Comparison of ENCODE assay signal across 11 cellular contexts in the genomic region with DNA sequence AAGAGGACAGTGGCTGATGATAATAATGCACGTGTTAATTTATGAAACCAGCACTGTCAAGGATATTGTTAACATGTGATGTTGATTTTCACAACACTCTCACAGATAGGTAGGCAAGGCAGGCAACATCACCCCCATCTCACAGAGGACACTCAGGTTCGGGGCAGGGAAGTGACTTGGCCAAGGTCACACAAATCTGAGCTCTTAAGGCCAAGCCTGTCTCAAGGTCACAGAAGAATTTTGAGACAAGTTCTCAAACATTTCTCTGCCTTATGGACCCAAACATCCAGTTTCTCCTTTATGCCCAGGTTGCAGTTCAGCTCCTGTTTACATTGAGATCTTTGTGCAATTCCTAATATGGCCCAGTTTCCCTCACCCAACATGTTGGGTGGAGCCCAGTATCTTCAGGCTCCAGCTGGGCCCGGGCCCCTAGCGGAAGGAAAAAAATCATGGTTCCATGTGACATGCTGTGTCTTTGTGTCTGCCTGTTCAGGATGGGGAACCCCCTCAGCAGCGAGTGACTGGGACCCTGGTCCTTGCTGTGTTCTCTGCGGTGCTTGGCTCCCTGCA. TPM values are rescaled to one million over a fixed set of nuclear protein-coding genes. Genes with fewer than 3 reads are reported as not detected.
DNase-seq lines count a peak whose midpoint lies in the region; ATAC-seq and TF ChIP-seq lines count a peak whose summit lies in the region.
"Had no signal": no experiment of that assay in that cellular context is flagged by ENCODE, and none has a peak within 500 bp of the region (broad histone marks: within the 10 kb centered on the region; RNA-seq: fewer than 3 reads in every experiment).

No MANE protein-coding gene starts in this region.

- H3K27ac ChIP-seq in HUES48 (ENCODE audit: low read depth, low read length) (no peak overlapping the region), caudate nucleus (ENCODE audit: low read depth, low read length) (no peak overlapping the region)

- H3K27me3 ChIP-seq in HUES48 (ENCODE audit: control insufficient read depth, insufficient read depth, low read length): peaks cover 19% of the 10 kb centered on the region

- peak; percentile 15 for DNase-seq in GM03348 (ENCODE audit: low spot score)
- no peak for DNase-seq in effector memory CD8-positive, alpha-beta T cell
- no peak for DNase-seq in neural crest cell (ENCODE audit: low read depth, low spot score)
- no peak for DNase-seq in caudate nucleus (lab: John Stamatoyannopoulos, UW)
- no peak for DNase-seq in DMS153 treated with DMSO at 0.1 percent for 48 hours (lab: John Stamatoyannopoulos, UW; ENCODE audit: unreplicated experiment)
- DNase-seq in SHP77 (lab: John Stamatoyannopoulos, UW): no peak
- DNase-seq: activated effector memory CD4-positive, alpha-beta T cell treated with Interleukin-2 at 50 U/mL for 16 hours; midbrain; NCI-H2081; stimulated activated CD4-positive, alpha-beta T cell treated with anti-CD3 and anti-CD28 coated beads, Interleukin-4, amount 100 ng/mL, for 1 hour had no signal

- no peak for ATAC-seq in effector memory CD8-positive, alpha-beta T cell (replicated peaks)

- H3K4me1 ChIP-seq in HUES48 (ENCODE audit: control insufficient read depth, insufficient read depth, low read length): peaks cover 14% of the 10 kb centered on the region

- no peaks in the 10 kb centered on the region for H3K9me3 Mint-ChIP-seq in effector memory CD8-positive, alpha-beta T cell
- H3K9me3 Mint-ChIP-seq in neural crest cell: no peaks in the 10 kb centered on the region

- H3K9me3 ChIP-seq in HUES48 (ENCODE audit: control insufficient read depth, insufficient read depth, low read length): no peaks in the 10 kb centered on the region

- peaks cover 45 to 85% of the 10 kb centered on the region in 2 donors for H3K27me3 Mint-ChIP-seq in effector memory CD8-positive, alpha-beta T cell
- peaks cover 28% of the 10 kb centered on the region for H3K27me3 Mint-ChIP-seq in neural crest cell (ENCODE audit: low read depth)

- peaks cover 6% of the 10 kb centered on the region for H3K36me3 Mint-ChIP-seq in effector memory CD8-positive, alpha-beta T cell (ENCODE audit: insufficient read depth)
- no peaks in the 10 kb centered on the region for H3K36me3 Mint-ChIP-seq in neural crest cell (ENCODE audit: low read depth)

- H3K27ac Mint-ChIP-seq in effector memory CD8-positive, alpha-beta T cell: no peak overlapping the region
- H3K27ac Mint-ChIP-seq in neural crest cell (ENCODE audit: unreplicated experiment): no peak overlapping the region

- H3K9ac ChIP-seq in HUES48 (ENCODE audit: low read depth, low read length): no peak overlapping the region

- peaks cover 16 to 22% of the 10 kb centered on the region in 2 donors for H3K4me1 Mint-ChIP-seq in effector memory CD8-positive, alpha-beta T cell (ENCODE audit: low read depth in 2 of 2)
- peaks cover 21% of the 10 kb centered on the region for H3K4me1 Mint-ChIP-seq in neural crest cell

- peak overlapping the region; percentile 84 for H3K4me3 ChIP-seq in HUES48 (ENCODE audit: low read depth, low read length)

- H3K36me3 ChIP-seq in HUES48 (ENCODE audit: control insufficient read depth, insufficient read depth, low read length): 0 out of 2 replicates have a peak, but pooled peaks cover 10% of the 10 kb centered on the region

- no peak for TF ChIP-seq CTCF in neural crest cell (conservative IDR thresholded peaks at IDR 0.05)

- peak overlapping the region; percentile 80 for H3K4me3 Mint-ChIP-seq in effector memory CD8-positive, alpha-beta T cell
- peak overlapping the region; percentile 66 for H3K4me3 Mint-ChIP-seq in neural crest cell

RNA-seq across cellular contexts. Expression of gene SLC2A4, which starts 1.3 kb away (rescaled TPM):
- 5.8 and 6.1 TPM in 2 replicates for total RNA-seq in neural crest cell

RNA-seq across cellular contexts. Expression of gene YBX2, which starts 11.6 kb away (rescaled TPM):
- 0.54 and 0.96 TPM in 2 replicates for total RNA-seq in neural crest cell

RNA-seq across cellular contexts. Expression of gene CLDN7, which starts 20.6 kb away (rescaled TPM):
- not detected in 2 replicates for total RNA-seq in neural crest cell

RNA-seq across cellular contexts. Expression of gene EIF5A, which starts 24.6 kb away (rescaled TPM):
- 725 and 743 TPM in 2 replicates for total RNA-seq in neural crest cell

RNA-seq across cellular contexts. Expression of gene ELP5, which starts 30.8 kb away (rescaled TPM):
- total RNA-seq in neural crest cell: 74.4 and 77.4 TPM in 2 replicates
